ENCODE assay signal across 16 cellular contexts in genomic region chr6:152240983-152241766, GRCh38.
"Had no signal": no experiment of that assay in that cellular context is flagged by ENCODE, and none has a peak within 500 bp of the region (broad histone marks: within the 10 kb centered on the region; RNA-seq: fewer than 3 reads in every experiment).

No MANE protein-coding gene starts in this region.

- H3K27me3 ChIP-seq: neural progenitor cell, testis had no signal

- H3K9me3 ChIP-seq: SK-N-SH, testis had no signal

- ATAC-seq: activated CD8-positive, alpha-beta memory T cell treated with anti-CD3 and anti-CD28 coated beads, Interleukin-2, amount 10 ng/mL, durations not matched to agents 7 days and 5 days; sciatic nerve; stimulated activated naive CD8-positive, alpha-beta T cell treated with anti-CD3 and anti-CD28 coated beads, Interleukin-15, amount 100 ng/mL, for 72 hours had no signal

- DNase-seq: activated CD4-positive, alpha-beta T cell treated with anti-CD3 and anti-CD28 coated beads, Interleukin-2, amount 50 U/mL, for 48 hours; activated CD8-positive, alpha-beta memory T cell treated with anti-CD3 and anti-CD28 coated beads, Interleukin-2, amount 10 ng/mL, durations not matched to agents 7 days and 5 days; activated effector memory CD4-positive, alpha-beta T cell treated with Interleukin-2 at 50 U/mL for 16 hours; activated naive CD4-positive, alpha-beta T cell treated with anti-CD3 and anti-CD28 coated beads, Interleukin-2, amount 50 U/mL, for 16 hours; activated T-cell treated with anti-CD3 and anti-CD28 coated beads, Interleukin-2, amount 50 U/mL, for 24 hours; caudate nucleus; effector CD8-positive, alpha-beta T cell; hippocampal formation; SK-N-SH; stimulated activated naive CD8-positive, alpha-beta T cell treated with anti-CD3 and anti-CD28 coated beads, Interleukin-15, amount 100 ng/mL, for 72 hours; testis; WERI-Rb-1 had no signal

- H3K27ac ChIP-seq: coronary artery, epithelial cell of prostate, neural progenitor cell, testis, WERI-Rb-1 had no signal

- H3K4me3 ChIP-seq: coronary artery, neural progenitor cell, testis had no signal

- H3K36me3 ChIP-seq: neural progenitor cell, WERI-Rb-1 had no signal
